In genomic region chr5:116144103-116144502, GRCh38 we compare ENCODE assay signal across 20 cellular contexts. TPM values are rescaled to one million over a fixed set of nuclear protein-coding genes. Genes with fewer than 3 reads are reported as not detected.
A peak's percentile ranks its signal among the peaks of the same experiment; 100 is the strongest.
DNase-seq lines count a peak whose midpoint lies in the region; ATAC-seq, FAIRE-seq and TF ChIP-seq lines count a peak whose summit lies in the region.
"Had no signal": no experiment of that assay in that cellular context is flagged by ENCODE, and none has a peak within 500 bp of the region (broad histone marks: within the 10 kb centered on the region; RNA-seq: fewer than 3 reads in every experiment).

No MANE protein-coding gene starts in this region.

- no peak for TF ChIP-seq EP300 in SK-N-SH (IDR thresholded peaks at IDR 0.05; ENCODE audit: borderline replicate concordance in 1 of 2, low read depth in 1 of 2, low read length in 1 of 2)

- no peak for TF ChIP-seq RAD21 in SK-N-SH (IDR thresholded peaks at IDR 0.05; ENCODE audit: low read length)

- peaks cover 0 to 5% of the 10 kb centered on the region in 2 experiments; a peak in 1 of 4 replicates for H3K4me1 ChIP-seq in SK-N-SH (ENCODE audit: control insufficient read depth in 1 of 2, insufficient read depth in 2 of 2, low read depth in 1 of 2, low read length in 1 of 2)
- H3K4me1 ChIP-seq in fibroblast of lung (ENCODE audit: control insufficient read depth, extremely low read depth, insufficient read depth, low read length), result no peaks in the 10 kb centered on the region
- H3K4me1 ChIP-seq in esophagus squamous epithelium, result no peaks in the 10 kb centered on the region
- H3K4me1 ChIP-seq in right cardiac atrium (ENCODE audit: control insufficient read depth, insufficient read depth, low read length), result no peaks in the 10 kb centered on the region
- H3K4me1 ChIP-seq: ascending aorta, SJCRH30 had no signal

- TF ChIP-seq CTCF in SK-N-SH (IDR thresholded peaks at IDR 0.05) (no peak), fibroblast of lung (conservative IDR thresholded peaks at IDR 0.05 in 1 of 2, IDR thresholded peaks at IDR 0.05 in 1 of 2; ENCODE audit: low read depth in 1 of 2, low read length in 2 of 2) (no peak), esophagus squamous epithelium (IDR thresholded peaks at IDR 0.05) (no peak)

- DNase-seq in H54 (ENCODE audit: insufficient read length, low spot score) (no peak), SK-N-SH (no peak), fibroblast of lung (ENCODE audit: low read depth in 2 of 2) (peak; percentile 21 to 45), esophagus squamous epithelium (lab: John Stamatoyannopoulos, UW) (no peak), right cardiac atrium (no peak)
- DNase-seq in activated CD4-positive, alpha-beta T cell treated with anti-CD3 and anti-CD28 coated beads, Interleukin-2, amount 10 ng/mL, durations not matched to agents 7 days and 5 days, result no peak
- DNase-seq in stimulated activated naive CD4-positive, alpha-beta T cell (lab: John Stamatoyannopoulos, UW), result no peak
- DNase-seq: activated CD4-positive, alpha-beta memory T cell treated with anti-CD3 and anti-CD28 coated beads, Interleukin-2, amount 10 ng/mL, durations not matched to agents 7 days and 5 days; activated naive CD4-positive, alpha-beta T cell treated with anti-CD3 and anti-CD28 coated beads for 36 hours; activated T-cell treated with anti-CD3 and anti-CD28 coated beads, Interleukin-2, amount 50 U/mL, for 24 hours; NCI-H1694; occipital lobe; OCI-M1; SJCRH30; stimulated activated CD4-positive, alpha-beta T cell treated with anti-CD3 and anti-CD28 coated beads, Interleukin-12 subunit alpha, Interleukin-12 subunit beta, amount 100 ng/mL, for 4 hours; WERI-Rb-1 had no signal

- ATAC-seq in right cardiac atrium, result no peak

- POLR2A ChIA-PET in SK-N-SH (lab: Yijun Ruan, JAX), result no interaction called here
- POLR2A ChIA-PET in activated CD4-positive, alpha-beta T cell treated with anti-CD3 and anti-CD28 coated beads, Interleukin-2, amount 10 ng/mL, durations not matched to agents 7 days and 5 days (lab: Charles Lee), result no interaction called here

- H4K20me1 ChIP-seq in SK-N-SH (ENCODE audit: insufficient read depth), result no peaks in the 10 kb centered on the region
- no peaks in the 10 kb centered on the region for H4K20me1 ChIP-seq in fibroblast of lung (ENCODE audit: control insufficient read depth, extremely low read depth, insufficient read depth, low read length)
- H4K20me1 ChIP-seq: BLaER1 had no signal

- H3K27me3 ChIP-seq in SK-N-SH (ENCODE audit: insufficient read depth) (no peaks in the 10 kb centered on the region), fibroblast of lung (ENCODE audit: control insufficient read depth, insufficient read depth, low read length) (no peaks in the 10 kb centered on the region), esophagus squamous epithelium (no peaks in the 10 kb centered on the region), right cardiac atrium (ENCODE audit: control insufficient read depth, insufficient read depth) (no peaks in the 10 kb centered on the region)
- H3K27me3 ChIP-seq: ascending aorta, BLaER1, SJCRH30 had no signal

- 0 out of 2 replicates have a peak, but pooled peaks cover 3% of the 10 kb centered on the region for H3K9me2 ChIP-seq in SK-N-SH

- FAIRE-seq in H54 (lab: Jason Lieb, UNC), result peak; percentile 80

- H3F3A ChIP-seq in SK-N-SH (replicated peaks; ENCODE audit: insufficient read depth), result no peaks in the 10 kb centered on the region

- H3K36me3 Mint-ChIP-seq in activated CD4-positive, alpha-beta T cell treated with anti-CD3 and anti-CD28 coated beads, Interleukin-2, amount 10 ng/mL, durations not matched to agents 7 days and 5 days (ENCODE audit: low read depth), result peaks cover 2% of the 10 kb centered on the region

- H3K4me1 Mint-ChIP-seq in activated CD4-positive, alpha-beta T cell treated with anti-CD3 and anti-CD28 coated beads, Interleukin-2, amount 10 ng/mL, durations not matched to agents 7 days and 5 days, result no peaks in the 10 kb centered on the region
- H3K4me1 Mint-ChIP-seq: activated CD4-positive, alpha-beta memory T cell treated with anti-CD3 and anti-CD28 coated beads, Interleukin-2, amount 10 ng/mL, durations not matched to agents 7 days and 5 days had no signal

- H3K9me3 Mint-ChIP-seq in activated CD4-positive, alpha-beta T cell treated with anti-CD3 and anti-CD28 coated beads, Interleukin-2, amount 10 ng/mL, durations not matched to agents 7 days and 5 days, result peaks cover 3% of the 10 kb centered on the region
- H3K9me3 Mint-ChIP-seq: activated CD4-positive, alpha-beta memory T cell treated with anti-CD3 and anti-CD28 coated beads, Interleukin-2, amount 10 ng/mL, durations not matched to agents 7 days and 5 days; activated T-cell treated with anti-CD3 and anti-CD28 coated beads, Interleukin-2, amount 50 U/mL, for 24 hours; IgD-negative memory B cell; type B pancreatic cell had no signal

- CTCF ChIA-PET in SK-N-SH (lab: Yijun Ruan, JAX), result no interaction called here
- CTCF ChIA-PET in activated CD4-positive, alpha-beta T cell treated with anti-CD3 and anti-CD28 coated beads, Interleukin-2, amount 10 ng/mL, durations not matched to agents 7 days and 5 days (lab: Charles Lee), result no interaction called here

- H3K79me2 ChIP-seq in SK-N-SH (ENCODE audit: insufficient read depth) (no peaks in the 10 kb centered on the region; the same call in 1 of the 2 replicates), fibroblast of lung (ENCODE audit: control insufficient read depth, insufficient read depth, low read length) (no peaks in the 10 kb centered on the region)

- no peaks in the 10 kb centered on the region for H3K27me3 Mint-ChIP-seq in activated CD4-positive, alpha-beta T cell treated with anti-CD3 and anti-CD28 coated beads, Interleukin-2, amount 10 ng/mL, durations not matched to agents 7 days and 5 days
- H3K27me3 Mint-ChIP-seq: activated CD4-positive, alpha-beta memory T cell treated with anti-CD3 and anti-CD28 coated beads, Interleukin-2, amount 10 ng/mL, durations not matched to agents 7 days and 5 days; activated T-cell treated with anti-CD3 and anti-CD28 coated beads, Interleukin-2, amount 50 U/mL, for 24 hours; IgD-negative memory B cell; type B pancreatic cell had no signal

- no peak for TF ChIP-seq POLR2A in H54 (IDR thresholded peaks at IDR 0.05; ENCODE audit: low read depth, low read length)
- TF ChIP-seq POLR2A in esophagus squamous epithelium (IDR thresholded peaks at IDR 0.05), result no peak

- H3K4me2 ChIP-seq in SK-N-SH, result no peak overlapping the region
- H3K4me2 ChIP-seq in fibroblast of lung (ENCODE audit: extremely low read depth, insufficient read depth, low read length), result no peak overlapping the region
- H3K4me2 ChIP-seq: BLaER1 had no signal

- H2AFZ ChIP-seq in SK-N-SH (ENCODE audit: low read depth) (no peak overlapping the region), fibroblast of lung (ENCODE audit: low read length) (no peak overlapping the region)

- H3K9me3 ChIP-seq in SK-N-SH (no peaks in the 10 kb centered on the region), fibroblast of lung (ENCODE audit: control insufficient read depth, insufficient read depth, low read depth, low read length) (no peaks in the 10 kb centered on the region), esophagus squamous epithelium (no peaks in the 10 kb centered on the region), right cardiac atrium (ENCODE audit: control insufficient read depth, low read length) (no peaks in the 10 kb centered on the region)
- H3K9me3 ChIP-seq: ascending aorta, BLaER1, SJCRH30 had no signal

- H3K9ac ChIP-seq in SK-N-SH (no peak overlapping the region), fibroblast of lung (ENCODE audit: insufficient read depth, low read length) (no peak overlapping the region)
- H3K9ac ChIP-seq: BLaER1 had no signal

- H3K27ac ChIP-seq in SK-N-SH (ENCODE audit: low read depth in 2 of 2, low read length in 1 of 2) (no peak overlapping the region), fibroblast of lung (ENCODE audit: insufficient read depth, low read length) (no peak overlapping the region), esophagus squamous epithelium (no peak overlapping the region), right cardiac atrium (ENCODE audit: low read length) (no peak overlapping the region)
- H3K27ac ChIP-seq: ascending aorta, BLaER1, SJCRH30, WERI-Rb-1 had no signal

- H3K36me3 ChIP-seq in SK-N-SH (replicated peaks in 1 of 2; ENCODE audit: control insufficient read depth in 1 of 2, insufficient read depth in 2 of 2, low read length in 1 of 2), result peaks cover 0 to 5% of the 10 kb centered on the region in 2 experiments
- no peaks in the 10 kb centered on the region for H3K36me3 ChIP-seq in fibroblast of lung (ENCODE audit: control insufficient read depth, insufficient read depth, low read length)
- peaks cover 0 to 6% (median 0%) of the 10 kb centered on the region in 3 donors for H3K36me3 ChIP-seq in esophagus squamous epithelium
- H3K36me3 ChIP-seq: ascending aorta, BLaER1, WERI-Rb-1 had no signal

- no peak overlapping the region for H3K27ac Mint-ChIP-seq in activated CD4-positive, alpha-beta T cell treated with anti-CD3 and anti-CD28 coated beads, Interleukin-2, amount 10 ng/mL, durations not matched to agents 7 days and 5 days
- H3K27ac Mint-ChIP-seq: activated CD4-positive, alpha-beta memory T cell treated with anti-CD3 and anti-CD28 coated beads, Interleukin-2, amount 10 ng/mL, durations not matched to agents 7 days and 5 days; activated naive CD4-positive, alpha-beta T cell treated with anti-CD3 and anti-CD28 coated beads for 36 hours; activated T-cell treated with anti-CD3 and anti-CD28 coated beads, Interleukin-2, amount 50 U/mL, for 24 hours; IgD-negative memory B cell; type B pancreatic cell had no signal

- intact Hi-C loops in esophagus squamous epithelium (cut with DNase I) (no loop called here), right cardiac atrium (cut with DNase I) (no loop called here)

- H3K4me3 Mint-ChIP-seq in activated CD4-positive, alpha-beta T cell treated with anti-CD3 and anti-CD28 coated beads, Interleukin-2, amount 10 ng/mL, durations not matched to agents 7 days and 5 days, result no peak overlapping the region
- H3K4me3 Mint-ChIP-seq: activated CD4-positive, alpha-beta memory T cell treated with anti-CD3 and anti-CD28 coated beads, Interleukin-2, amount 10 ng/mL, durations not matched to agents 7 days and 5 days; activated naive CD4-positive, alpha-beta T cell treated with anti-CD3 and anti-CD28 coated beads for 36 hours; activated T-cell treated with anti-CD3 and anti-CD28 coated beads, Interleukin-2, amount 50 U/mL, for 24 hours; IgD-negative memory B cell; type B pancreatic cell had no signal

- H3K4me3 ChIP-seq in SK-N-SH (ENCODE audit: low read depth in 2 of 2, low read length in 1 of 2) (no peak overlapping the region), fibroblast of lung (replicated peaks in 1 of 4; ENCODE audit: control extremely low read depth in 1 of 4, insufficient read depth in 1 of 4, low read depth in 3 of 4, low read length in 4 of 4) (no peak overlapping the region), esophagus squamous epithelium (no peak overlapping the region), right cardiac atrium (ENCODE audit: low read length) (no peak overlapping the region)
- H3K4me3 ChIP-seq: ascending aorta, BLaER1, SJCRH30 had no signal

RNA-seq across cellular contexts. Expression of gene COMMD10, which starts 59.3 kb away (rescaled TPM):
- polyA plus RNA-seq in SK-N-SH (2012; rRNA removed) (9.4 and 13.6 TPM in 2 replicates), fibroblast of lung (22.8 and 24.2 TPM in 2 replicates), right cardiac atrium (36.6 TPM)
- 18.8 and 21.4 TPM in 2 replicates for polyA plus RNA-seq in SK-N-SH (2012; cell fraction: cytosol; rRNA removed)
- 3.7 and 11.5 TPM in 2 replicates for polyA plus RNA-seq in SK-N-SH (2012; cell fraction: nucleus; rRNA removed)
- total RNA-seq in fibroblast of lung (31.6 and 35.8 TPM in 2 replicates), esophagus squamous epithelium (10 to 100 TPM; 14.1 to 29.0 (median 18.7) TPM), right cardiac atrium (10 to 100 TPM; 30.3 to 42.5 (median 35.8) TPM)
- 19.5 and 20.1 TPM in 2 replicates for polyA plus RNA-seq in fibroblast of lung (2012)
- polyA minus RNA-seq in fibroblast of lung (ENCODE audit: low replicate concordance), result 1.6 TPM in 1 of 2 replicates, not detected in the other
- total RNA-seq in activated CD4-positive, alpha-beta T cell treated with anti-CD3 and anti-CD28 coated beads, Interleukin-2, amount 10 ng/mL, durations not matched to agents 7 days and 5 days, result 10 to 100 TPM; 24.8 to 27.3 TPM

Comparison
In these comparisons a context has a peak if more than half of its experiments do, and no peak if none do; other contexts are left out.
1. DNase-seq: peak in fibroblast of lung (2 of 2); none in H54 (single experiment), SK-N-SH (single experiment), esophagus squamous epithelium (single experiment), right cardiac atrium (0 of 3), activated CD4-positive, alpha-beta T cell treated with anti-CD3 and anti-CD28 coated beads, Interleukin-2, amount 10 ng/mL, durations not matched to agents 7 days and 5 days (single experiment) and stimulated activated naive CD4-positive, alpha-beta T cell (0 of 6).